28 cellular contexts compared by ENCODE assay signal in the genomic region with DNA sequence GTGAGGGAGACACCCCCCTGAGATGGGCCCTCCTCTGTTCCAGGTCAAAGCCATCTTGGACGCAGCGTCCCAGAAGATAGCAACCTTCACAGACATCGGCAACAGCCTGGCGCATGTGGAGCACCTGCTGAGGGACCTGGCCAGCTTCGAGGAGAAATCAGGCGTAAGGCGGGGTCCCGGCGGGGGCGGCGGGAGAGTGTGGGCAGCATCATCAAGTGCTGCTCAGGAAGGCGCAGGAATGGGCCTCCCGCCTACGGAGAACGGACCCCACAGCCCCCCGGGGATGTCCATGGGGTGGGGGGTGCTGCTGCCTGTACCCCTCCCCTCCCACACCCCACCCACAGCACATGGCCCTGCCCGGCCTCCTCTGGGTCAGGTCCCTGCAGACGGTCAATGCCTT. TPM values are rescaled to one million over a fixed set of nuclear protein-coding genes. Genes with fewer than 3 reads are reported as not detected.
"Had no signal": no experiment of that assay in that cellular context is flagged by ENCODE, and none has a peak within 500 bp of the region (broad histone marks: within the 10 kb centered on the region; RNA-seq: fewer than 3 reads in every experiment).

No MANE protein-coding gene starts in this region.

- H3K27me3 Mint-ChIP-seq: activated CD8-positive, alpha-beta T cell treated with anti-CD3 and anti-CD28 coated beads for 36 hours; activated T-helper 17 cell treated with anti-CD3 and anti-CD28 coated beads, Interleukin-2, amount 50 U/mL, for 72 hours; naive B cell; progenitor cell of endocrine pancreas had no signal

- H3K27ac Mint-ChIP-seq: activated CD8-positive, alpha-beta T cell treated with anti-CD3 and anti-CD28 coated beads for 36 hours; activated T-helper 17 cell treated with anti-CD3 and anti-CD28 coated beads, Interleukin-2, amount 50 U/mL, for 72 hours; mesothelial cell of epicardium; naive B cell; nephron progenitor cell had no signal

- H3K9me3 ChIP-seq: breast epithelium, heart right ventricle, ovary, thyroid gland, upper lobe of left lung had no signal

- H3K36me3 ChIP-seq: breast epithelium, ovary had no signal

- H3K4me3 ChIP-seq: breast epithelium, coronary artery, gastroesophageal sphincter, heart right ventricle, ovary, thyroid gland, upper lobe of left lung had no signal

- H3K4me3 Mint-ChIP-seq: activated CD8-positive, alpha-beta T cell treated with anti-CD3 and anti-CD28 coated beads for 36 hours; activated T-cell treated with anti-CD3 and anti-CD28 coated beads, Interleukin-2, amount 50 U/mL, for 4 hours; activated T-helper 17 cell treated with anti-CD3 and anti-CD28 coated beads, Interleukin-2, amount 50 U/mL, for 72 hours; mesothelial cell of epicardium; naive B cell; nephron progenitor cell had no signal

- ATAC-seq: activated CD8-positive, alpha-beta T cell treated with anti-CD3 and anti-CD28 coated beads for 36 hours; activated T-cell treated with anti-CD3 and anti-CD28 coated beads, Interleukin-2, amount 50 U/mL, for 4 hours; activated T-helper 17 cell treated with anti-CD3 and anti-CD28 coated beads, Interleukin-2, amount 50 U/mL, for 72 hours; gastroesophageal sphincter; SK-N-SH treated with all-trans-retinoic acid at 6 μM for 48 hours had no signal

- H3K9me3 Mint-ChIP-seq: activated T-helper 17 cell treated with anti-CD3 and anti-CD28 coated beads, Interleukin-2, amount 50 U/mL, for 72 hours had no signal

- H3K27me3 ChIP-seq: breast epithelium, gastroesophageal sphincter, heart right ventricle, ovary, thyroid gland, upper lobe of left lung had no signal

- H3K4me1 Mint-ChIP-seq: activated T-helper 17 cell treated with anti-CD3 and anti-CD28 coated beads, Interleukin-2, amount 50 U/mL, for 72 hours; mesothelial cell of epicardium; naive B cell; nephron progenitor cell had no signal

- H3K4me1 ChIP-seq: breast epithelium, gastroesophageal sphincter, thyroid gland, upper lobe of left lung had no signal

- H3K27ac ChIP-seq: breast epithelium, coronary artery, gastroesophageal sphincter, heart right ventricle, ovary, thyroid gland, upper lobe of left lung had no signal

- DNase-seq: activated CD4-positive, alpha-beta T cell treated with anti-CD3 and anti-CD28 coated beads for 1 hour; activated CD4-positive, alpha-beta T cell treated with anti-CD3 and anti-CD28 coated beads, Interleukin-2, amount 50 U/mL, for 1 hour; activated CD8-positive, alpha-beta T cell treated with anti-CD3 and anti-CD28 coated beads for 36 hours; activated gamma-delta T cell treated with Interleukin-2 at 50 U/mL for 16 hours; activated naive CD4-positive, alpha-beta T cell treated with anti-CD3 and anti-CD28 coated beads, Interleukin-2, amount 50 U/mL, for 16 hours; activated T-cell treated with anti-CD3 and anti-CD28 coated beads, Interleukin-2, amount 50 U/mL, for 4 hours; amniotic stem cell; kidney glomerular epithelial cell; mammary epithelial cell; naive B cell; nephron progenitor cell; ovary; stimulated activated CD4-positive, alpha-beta T cell treated with anti-CD3 and anti-CD28 coated beads, Interleukin-2, amount 100 ng/mL, for 48 hours; stimulated activated naive CD4-positive, alpha-beta T cell treated with Interleukin-2 at 50 U/mL for 16 hours; T-helper 2 cell; thyroid gland had no signal

RNA-seq across cellular contexts. Expression of a gene that starts 31.2 kb away (rescaled TPM):
- total RNA-seq: endothelial cell of umbilical vein, fibroblast of lung, fibroblast of villous mesenchyme, mammary epithelial cell, thyroid gland had no signal
- polyA plus RNA-seq: endothelial cell of umbilical vein, fibroblast of lung, mammary epithelial cell had no signal

RNA-seq across cellular contexts. Expression of a gene that starts 48.2 kb away (rescaled TPM):
- total RNA-seq: activated CD8-positive, alpha-beta T cell treated with anti-CD3 and anti-CD28 coated beads for 36 hours; activated T-cell treated with anti-CD3 and anti-CD28 coated beads, Interleukin-2, amount 50 U/mL, for 4 hours; endothelial cell of umbilical vein; mammary epithelial cell had no signal
- polyA plus RNA-seq: mammary epithelial cell had no signal
